8 cellular contexts compared by ENCODE assay signal in genomic region chr1:12177999-12178441, GRCh38. TPM values are rescaled to one million over a fixed set of nuclear protein-coding genes. Genes with fewer than 3 reads are reported as not detected.
A peak's percentile ranks its signal among the peaks of the same experiment; 100 is the strongest.
DNase-seq lines count a peak whose midpoint lies in the region; ATAC-seq and TF ChIP-seq lines count a peak whose summit lies in the region.

No MANE protein-coding gene starts in this region.

- POLR2A ChIA-PET in GM10248 (lab: Yijun Ruan, JAX): interaction anchor here (1.4 kb wide), 1 partner anchor 29 kb away, joined by 6 read pairs; no protein-coding TSS in a partner anchor

- CTCF ChIA-PET in GM10248 (lab: Yijun Ruan, JAX): interaction anchor here (1.0 to 1.6 kb wide), 5 partner anchors 12 to 53 kb away, joined by 3 to 10 read pairs (median 4); no protein-coding TSS in a partner anchor

- H3K4me3 ChIP-seq in smooth muscle cell: no peak overlapping the region

- H3K4me1 ChIP-seq in smooth muscle cell (ENCODE audit: low read depth): peaks cover 19% of the 10 kb centered on the region

- no peaks in the 10 kb centered on the region for H3K27me3 ChIP-seq in smooth muscle cell (ENCODE audit: low read depth)

- no peaks in the 10 kb centered on the region for H3K79me2 ChIP-seq in smooth muscle cell (ENCODE audit: low read depth)

- no peaks in the 10 kb centered on the region for H4K20me1 ChIP-seq in smooth muscle cell (ENCODE audit: low read depth)

- no peaks in the 10 kb centered on the region for H3K9me3 ChIP-seq in smooth muscle cell (replicated peaks; ENCODE audit: low read depth)

- H3K4me2 ChIP-seq in smooth muscle cell: peak overlapping the region; percentile 23

- 34% methylated on average over 14 of the region's 14 CpGs for WGBS in smooth muscle cell (ENCODE audit: low lambda C conversion rate)

- H3K9ac ChIP-seq in smooth muscle cell (ENCODE audit: low read depth): peak overlapping the region; percentile 92

- H3K27ac ChIP-seq in smooth muscle cell (ENCODE audit: low read depth): peak overlapping the region; percentile 98

- H3F3A ChIP-seq in smooth muscle cell (ENCODE audit: low read depth): peaks cover 22% of the 10 kb centered on the region

- DNase-seq in COLO668 (lab: John Stamatoyannopoulos, UW; ENCODE audit: unreplicated experiment): peak; percentile 92
- DNase-seq in NCI-H345 treated with DMSO at 0.1 percent for 48 hours (lab: John Stamatoyannopoulos, UW; ENCODE audit: unreplicated experiment): peak; percentile 80
- DNase-seq in activated T-cell treated with anti-CD3 and anti-CD28 coated beads, Interleukin-2, amount 50 U/mL, for 48 hours: peak; percentile 96 to 97
- DNase-seq in fibroblast of the conjunctiva (ENCODE audit: low read depth): peak; percentile 51
- DNase-seq in smooth muscle cell (lab: John Stamatoyannopoulos, UW; ENCODE audit: unreplicated experiment): peak; percentile 76
- no peak for DNase-seq in GM19240 (ENCODE audit: insufficient read length, low spot score)
- DNase-seq in GM10248 (ENCODE audit: extremely low spot score): no peak

- H3K36me3 ChIP-seq in smooth muscle cell (ENCODE audit: low read depth): no peaks in the 10 kb centered on the region

- no peak for ATAC-seq in HG03457 (IDR thresholded peaks at IDR 0.05; ENCODE audit: unreplicated experiment)

- H2AFZ ChIP-seq in smooth muscle cell (ENCODE audit: low read depth): no peak overlapping the region

- no peak for TF ChIP-seq CTCF in smooth muscle cell (IDR thresholded peaks at IDR 0.05; ENCODE audit: borderline replicate concordance, insufficient read depth, poor library complexity, severe bottlenecking)
- no peak for TF ChIP-seq CTCF in GM10248 (IDR thresholded peaks at IDR 0.05; ENCODE audit: control extremely low read depth, extremely low read depth, low read depth, missing control alignments)

RNA-seq across cellular contexts. Expression of gene TNFRSF1B, which starts 11.2 kb away (rescaled TPM):
- 6.9 and 9.0 TPM in 2 replicates for total RNA-seq in smooth muscle cell
- polyA plus RNA-seq in smooth muscle cell: 14.8 and 20.3 TPM in 2 replicates

RNA-seq across cellular contexts. Expression of gene VPS13D, which starts 51.8 kb away (rescaled TPM):
- 20.0 and 23.2 TPM in 2 replicates for total RNA-seq in smooth muscle cell
- polyA plus RNA-seq in smooth muscle cell: 3.5 and 7.5 TPM in 2 replicates

Comparison
In these comparisons a context has a peak if more than half of its experiments do, and no peak if none do; other contexts are left out.
1. DNase-seq: peak in COLO668 (single experiment), NCI-H345 treated with DMSO at 0.1 percent for 48 hours (single experiment), activated T-cell treated with anti-CD3 and anti-CD28 coated beads, Interleukin-2, amount 50 U/mL, for 48 hours (2 of 2), fibroblast of the conjunctiva (single experiment) and smooth muscle cell (single experiment); none in GM19240 (single experiment) and GM10248 (single experiment).